Comparison of ENCODE assay signal across 12 cellular contexts in genomic region chr6:155272353-155273222, GRCh38. TPM values are rescaled to one million over a fixed set of nuclear protein-coding genes. Genes with fewer than 3 reads are reported as not detected.
DNase-seq lines count a peak whose midpoint lies in the region; ATAC-seq and TF ChIP-seq lines count a peak whose summit lies in the region.
"Had no signal": no experiment of that assay in that cellular context is flagged by ENCODE, and none has a peak within 500 bp of the region (broad histone marks: within the 10 kb centered on the region; RNA-seq: fewer than 3 reads in every experiment).

No MANE protein-coding gene starts in this region.

- no peaks in the 10 kb centered on the region for H4K20me1 ChIP-seq in smooth muscle cell (ENCODE audit: low read depth)

- H3K27me3 ChIP-seq in iPS-18a (ENCODE audit: control insufficient read depth, insufficient read depth, low read length) = no peaks in the 10 kb centered on the region
- H3K27me3 ChIP-seq in smooth muscle cell (ENCODE audit: low read depth) = no peaks in the 10 kb centered on the region
- no peaks in the 10 kb centered on the region for H3K27me3 ChIP-seq in H7 (ENCODE audit: control insufficient read depth, insufficient read depth, low read length)

- H3K4me3 ChIP-seq in iPS-18a (ENCODE audit: low read length) (no peak overlapping the region), smooth muscle cell (no peak overlapping the region), H7 (ENCODE audit: insufficient read depth, low read depth, low read length) (no peak overlapping the region)

- in situ Hi-C loops in GM13977 (cut with MboI; ENCODE audit: low pct_unique_long_range_greater_than_20kb, low sequenced_read_pairs, unreplicated experiment) = loop anchor here (25.0 kb wide), 1 partner anchor 585 kb away; no protein-coding TSS in a partner anchor

- peaks cover 4% of the 10 kb centered on the region for H3K79me2 ChIP-seq in smooth muscle cell (ENCODE audit: low read depth)

- H3K27ac ChIP-seq in angular gyrus (ENCODE audit: low read depth, low read length) = peak overlapping the region; percentile 94
- peak overlapping the region; percentile 17 for H3K27ac ChIP-seq in iPS-18a (ENCODE audit: low read length)
- peak overlapping the region; percentile 72 for H3K27ac ChIP-seq in smooth muscle cell (ENCODE audit: low read depth)

- peaks cover 3% of the 10 kb centered on the region for H3K36me3 ChIP-seq in iPS-18a (ENCODE audit: control insufficient read depth, low read depth, low read length)
- H3K36me3 ChIP-seq in smooth muscle cell (ENCODE audit: low read depth) = no peaks in the 10 kb centered on the region
- H3K36me3 ChIP-seq in H7 (replicated peaks; ENCODE audit: control insufficient read depth, insufficient read depth, low read length) = no peaks in the 10 kb centered on the region

- H3F3A ChIP-seq in smooth muscle cell (ENCODE audit: low read depth) = peaks cover 30% of the 10 kb centered on the region

- H3K4me1 ChIP-seq in iPS-18a (ENCODE audit: control insufficient read depth, low read depth, low read length) (peaks cover 20% of the 10 kb centered on the region), smooth muscle cell (ENCODE audit: low read depth) (peaks cover 59% of the 10 kb centered on the region)

- no peak overlapping the region for H2AFZ ChIP-seq in smooth muscle cell (ENCODE audit: low read depth)

- TF ChIP-seq CTCF in smooth muscle cell (IDR thresholded peaks at IDR 0.05; ENCODE audit: borderline replicate concordance, insufficient read depth, poor library complexity, severe bottlenecking) (no peak), GM13977 (IDR thresholded peaks at IDR 0.05; ENCODE audit: extremely low read depth, insufficient read depth, missing control alignments) (no peak)

- H3K9ac ChIP-seq in iPS-18a (ENCODE audit: low read length) (peak overlapping the region; percentile 0), smooth muscle cell (ENCODE audit: low read depth) (no peak overlapping the region)

- peak overlapping the region; percentile 48 for H3K4me2 ChIP-seq in smooth muscle cell

- DNase-seq in HCEC 1CT (peak; percentile 34), smooth muscle cell (lab: John Stamatoyannopoulos, UW; ENCODE audit: unreplicated experiment) (no peak), GM13977 (ENCODE audit: low spot score) (no peak), H7 (no peak)
- DNase-seq: DMS79 treated with DMSO at 0.1 percent for 48 hours; effector memory CD8-positive, alpha-beta T cell; NCI-H345 had no signal

- ATAC-seq in HG02884 (IDR thresholded peaks at IDR 0.05; ENCODE audit: unreplicated experiment) = no peak
- ATAC-seq: effector memory CD8-positive, alpha-beta T cell had no signal

- H3K9me3 ChIP-seq in iPS-18a (ENCODE audit: control insufficient read depth, low read depth, low read length) (no peaks in the 10 kb centered on the region), smooth muscle cell (replicated peaks; ENCODE audit: low read depth) (no peaks in the 10 kb centered on the region)

- WGBS in smooth muscle cell (ENCODE audit: low lambda C conversion rate) = 74% methylated on average over 8 of the region's 8 CpGs

RNA-seq across cellular contexts. Expression of gene CLDN20, which starts 8.8 kb away (rescaled TPM):
- not detected in 2 replicates for total RNA-seq in smooth muscle cell
- polyA plus RNA-seq in smooth muscle cell = not detected in 2 replicates
- total RNA-seq in H7 (2014; rRNA removed; shearing (Covaris generic)) = not detected in 2 replicates
- total RNA-seq: mononuclear cell had no signal
- polyA plus RNA-seq: IgD-negative memory B cell had no signal

RNA-seq across cellular contexts. Expression of gene TFB1M, which starts 41.7 kb away (rescaled TPM):
- 12.9 and 16.9 TPM in 2 replicates for total RNA-seq in smooth muscle cell
- 12.1 and 14.7 TPM in 2 replicates for polyA plus RNA-seq in smooth muscle cell
- 38.8 and 44.4 TPM in 2 replicates for total RNA-seq in H7 (2014; rRNA removed; shearing (Covaris generic))

Comparison
In these comparisons a context has a peak if more than half of its experiments do, and no peak if none do; other contexts are left out.
1. H3K27ac ChIP-seq: peak in every context shown above with its lines; median percentile 94 in angular gyrus; 72 in smooth muscle cell; 17 in iPS-18a.